In the genomic region with DNA sequence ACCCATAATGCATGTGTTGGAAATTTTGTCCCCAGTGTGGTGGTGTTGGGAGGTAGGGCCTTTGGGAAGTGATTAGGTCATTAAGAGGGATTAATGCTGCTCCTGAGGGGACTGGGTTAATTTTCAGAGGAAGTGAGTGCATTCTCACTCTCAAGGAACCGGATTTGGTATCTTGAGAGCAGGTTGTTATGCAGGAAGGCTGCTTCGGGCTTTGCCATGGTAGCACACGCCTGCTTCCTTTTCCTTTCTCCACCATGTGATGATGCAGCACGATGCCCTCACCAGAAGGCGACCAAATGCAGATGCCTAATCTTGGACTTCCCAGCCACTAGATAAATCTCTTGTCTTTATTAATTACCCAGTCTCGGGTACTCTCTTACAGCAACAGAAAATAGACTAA, we compare ENCODE assay signal across 16 cellular contexts.
"Had no signal": no experiment of that assay in that cellular context is flagged by ENCODE, and none has a peak within 500 bp of the region (broad histone marks: within the 10 kb centered on the region; RNA-seq: fewer than 3 reads in every experiment).

No MANE protein-coding gene starts in this region.

- DNase-seq: activated CD4-positive, alpha-beta T cell treated with anti-CD3 and anti-CD28 coated beads for 1 hour; activated gamma-delta T cell treated with Interleukin-2 at 50 U/mL for 16 hours; activated T-cell treated with anti-CD3 and anti-CD28 coated beads, Interleukin-2, amount 50 U/mL, for 1 hour; aorta; caudate nucleus; effector memory CD4-positive, alpha-beta T cell; esophagus squamous epithelium; heart right ventricle; lower lobe of right lung; right cardiac atrium; stimulated activated CD4-positive, alpha-beta T cell treated with anti-CD3 and anti-CD28 coated beads, Interleukin-12 subunit alpha, Interleukin-12 subunit beta, amount 100 ng/mL, for 4 hours; stimulated activated CD4-positive, alpha-beta T cell treated with anti-CD3 and anti-CD28 coated beads, Interleukin-4, amount 100 ng/mL, for 4 hours; substantia nigra; T-helper 17 cell; thyroid gland; upper lobe of right lung had no signal
